33 cellular contexts compared by ENCODE assay signal in the genomic region with DNA sequence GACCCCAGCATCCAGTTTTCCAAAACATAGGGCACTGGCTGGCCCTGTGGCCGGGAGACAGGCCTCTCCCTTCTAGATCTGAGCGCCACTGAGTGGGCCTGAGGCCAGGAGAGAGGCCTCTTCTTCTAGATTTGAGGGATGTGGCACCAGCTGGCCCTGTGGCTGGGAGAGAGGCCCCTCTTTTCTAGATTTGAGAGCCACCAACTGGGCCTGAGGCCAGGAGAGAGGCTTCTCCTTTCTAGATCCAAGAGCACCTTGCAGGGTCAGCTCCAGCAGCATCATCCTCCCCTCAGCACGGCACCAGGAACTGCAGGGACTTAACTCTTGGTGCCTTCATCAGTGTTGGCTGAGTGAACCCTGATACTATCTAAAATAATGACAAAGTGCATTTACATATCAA.
"Had no signal": no experiment of that assay in that cellular context is flagged by ENCODE, and none has a peak within 500 bp of the region (broad histone marks: within the 10 kb centered on the region; RNA-seq: fewer than 3 reads in every experiment).

No MANE protein-coding gene starts in this region.

- H3K27me3 ChIP-seq: MG63, Peyer's patch, SJSA1 had no signal

- H3K27ac ChIP-seq: Peyer's patch, SJSA1 had no signal

- H3K4me3 ChIP-seq: K562, MG63, Peyer's patch, SJSA1 had no signal

- H3K36me3 ChIP-seq: MG63, Peyer's patch, SJSA1 had no signal

- H3K9me3 ChIP-seq: MG63, SJSA1, SK-N-SH had no signal

- ATAC-seq: K562, PC-3 had no signal

- H3K4me1 ChIP-seq: Peyer's patch, SJSA1 had no signal

- H3K4me2 ChIP-seq: SK-N-SH had no signal

- DNase-seq: Kasumi-1, KG1, MG63, NCI-H1048, NCI-H1092 treated with DMSO at 0.1 percent for 48 hours, NCI-H1105 treated with DMSO at 0.1 percent for 48 hours, NCI-H1417, NCI-H1436, NCI-H146, NCI-H1694, NCI-H187, NCI-H1930, NCI-H2029 treated with DMSO at 0.1 percent for 48 hours, NCI-H2081 treated with DMSO at 0.1 percent for 48 hours, NCI-H2107, NCI-H2171, NCI-H226, NCI-H446 treated with DMSO at 0.1 percent for 48 hours, NCI-H510A, NCI-H524, NCI-H526, NCI-H69, NCI-H748 treated with DMSO at 0.1 percent for 48 hours, NCI-H82, OCI-M1, PC-3, Peyer's patch, Right ventricle myocardium superior, RPMI8226, SHP77 treated with DMSO at 0.1 percent for 48 hours, SK-N-SH had no signal

- H3K9ac ChIP-seq: SK-N-SH had no signal
